In genomic region chr18:24104486-24104885, GRCh38 we compare ENCODE assay signal across 28 cellular contexts. TPM values are rescaled to one million over a fixed set of nuclear protein-coding genes. Genes with fewer than 3 reads are reported as not detected.
"Had no signal": no experiment of that assay in that cellular context is flagged by ENCODE, and none has a peak within 500 bp of the region (broad histone marks: within the 10 kb centered on the region; RNA-seq: fewer than 3 reads in every experiment).

No MANE protein-coding gene starts in this region.

- H3K4me3 Mint-ChIP-seq: activated T-cell treated with anti-CD3 and anti-CD28 coated beads, Interleukin-2, amount 50 U/mL, for 4 hours; stimulated activated naive CD8-positive, alpha-beta T cell treated with anti-CD3 and anti-CD28 coated beads, Interleukin-15, Interleukin-2, amounts not matched to agents 100 ng/mL and 50 ng/mL, for 24 hours had no signal

- H3K36me3 ChIP-seq: ovary, right lobe of liver, thoracic aorta had no signal

- H3K4me1 ChIP-seq: gastroesophageal sphincter had no signal

- FAIRE-seq: bronchial epithelial cell, colon, keratinocyte, TTC549, urothelium cell line had no signal

- H3K9me3 ChIP-seq: gastroesophageal sphincter, mucosa of descending colon, ovary, right lobe of liver, thoracic aorta had no signal

- DNase-seq: activated CD4-positive, alpha-beta T cell treated with anti-CD3 and anti-CD28 coated beads for 48 hours; activated CD8-positive, alpha-beta memory T cell treated with anti-CD3 and anti-CD28 coated beads for 24 hours; activated naive CD4-positive, alpha-beta T cell; activated T-cell treated with anti-CD3 and anti-CD28 coated beads, Interleukin-2, amount 50 U/mL, for 4 hours; anterior cingulate cortex; dermis blood vessel endothelial cell; effector CD4-positive, alpha-beta T cell; hippocampal formation; left cardiac atrium; left ventricle myocardium superior; mucosa of descending colon; ovary; right lobe of liver; stimulated activated CD4-positive, alpha-beta T cell treated with anti-CD3 and anti-CD28 coated beads, Interleukin-2, amount 100 ng/mL, for 48 hours; T-helper 9 cell; trophoblast cell had no signal

- H3K27me3 ChIP-seq: gastroesophageal sphincter, right lobe of liver had no signal

- H3K4me3 ChIP-seq: gastroesophageal sphincter, mucosa of descending colon, ovary, right lobe of liver, thoracic aorta had no signal

- ATAC-seq: activated CD4-positive, CD25-positive, alpha-beta regulatory T cell treated with anti-CD3 and anti-CD28 coated beads, Interleukin-2, amount 50 U/mL, for 24 hours; activated naive CD4-positive, alpha-beta T cell treated with anti-CD3 and anti-CD28 coated beads, Interleukin-2, amount 50 U/mL, for 72 hours; activated T-cell treated with anti-CD3 and anti-CD28 coated beads, Interleukin-2, amount 50 U/mL, for 4 hours; gastroesophageal sphincter; left cardiac atrium; left ventricle myocardium superior; mucosa of descending colon; right lobe of liver had no signal

- H3K27me3 Mint-ChIP-seq: progenitor cell of endocrine pancreas; stimulated activated naive CD8-positive, alpha-beta T cell treated with anti-CD3 and anti-CD28 coated beads, Interleukin-15, Interleukin-2, amounts not matched to agents 100 ng/mL and 50 ng/mL, for 24 hours had no signal

- H3K27ac Mint-ChIP-seq: progenitor cell of endocrine pancreas had no signal

- H3K27ac ChIP-seq: gastroesophageal sphincter, ovary, right lobe of liver, thoracic aorta, VCaP had no signal

- H3K9me3 Mint-ChIP-seq: activated naive CD4-positive, alpha-beta T cell treated with anti-CD3 and anti-CD28 coated beads, Interleukin-2, amount 50 U/mL, for 72 hours; activated T-cell treated with anti-CD3 and anti-CD28 coated beads, Interleukin-2, amount 50 U/mL, for 4 hours; stimulated activated naive CD8-positive, alpha-beta T cell treated with anti-CD3 and anti-CD28 coated beads, Interleukin-15, Interleukin-2, amounts not matched to agents 100 ng/mL and 50 ng/mL, for 24 hours had no signal

RNA-seq across cellular contexts. Expression of gene CABYR, which starts 34.4 kb away (rescaled TPM):
- total RNA-seq: left ventricle myocardium superior had no signal
